ENCODE assay signal across 8 cellular contexts in the genomic region with DNA sequence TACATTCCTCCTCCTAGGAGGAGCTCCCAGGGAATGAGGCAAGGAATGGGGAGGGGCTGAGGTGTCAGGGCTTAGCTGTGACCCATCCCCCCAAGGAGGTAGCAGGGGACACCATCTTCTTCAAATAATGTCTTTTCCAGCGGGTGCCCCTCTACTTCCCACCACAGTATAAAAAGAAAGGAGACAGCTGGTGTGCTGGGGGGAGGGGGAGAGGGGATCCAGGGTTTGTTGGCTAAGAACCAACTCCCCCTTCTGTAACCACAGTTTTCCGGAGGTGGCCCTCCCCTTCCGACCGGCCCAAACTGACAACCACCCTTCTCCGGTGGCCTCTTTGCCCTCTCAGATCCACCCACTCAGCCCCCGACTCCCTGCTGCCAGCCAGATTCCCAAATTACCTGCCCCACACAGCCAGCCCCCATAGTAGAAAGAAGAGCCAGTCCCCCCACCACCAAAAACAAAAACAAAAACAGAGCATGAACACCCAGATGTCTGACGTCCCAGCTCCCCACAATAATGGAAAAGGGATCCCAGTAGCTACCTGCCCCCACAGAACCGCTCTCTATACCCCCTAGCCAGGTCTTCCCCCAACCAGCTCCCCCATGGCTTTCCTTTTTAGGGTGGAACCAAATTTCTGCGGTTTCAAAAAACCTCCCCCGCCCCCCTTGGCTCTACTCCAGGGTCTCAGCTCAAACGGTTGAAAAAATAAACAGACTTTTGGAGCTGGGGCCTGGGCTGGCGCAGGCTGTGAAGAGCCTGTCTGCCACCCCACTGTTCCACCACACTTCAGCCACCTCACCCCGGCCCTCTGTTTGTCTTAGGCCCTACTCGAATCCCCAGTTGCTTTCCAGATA. TPM values are rescaled to one million over a fixed set of nuclear protein-coding genes. Genes with fewer than 3 reads are reported as not detected.
A peak's percentile ranks its signal among the peaks of the same experiment; 100 is the strongest.
DNase-seq lines count a peak whose midpoint lies in the region; ATAC-seq and TF ChIP-seq lines count a peak whose summit lies in the region.

No MANE protein-coding gene starts in this region.

- ATAC-seq in memory B cell (ENCODE audit: low read depth) (no peak), HG03097 (IDR thresholded peaks at IDR 0.05; ENCODE audit: low FRiP score, unreplicated experiment) (no peak), HG02610 (IDR thresholded peaks at IDR 0.05; ENCODE audit: unreplicated experiment) (no peak)

- no peaks in the 10 kb centered on the region for H3K27me3 Mint-ChIP-seq in memory B cell

- no peak for TF ChIP-seq CTCF in colonic mucosa (IDR thresholded peaks at IDR 0.05)

- H3K4me1 ChIP-seq in colonic mucosa = peaks cover 4% of the 10 kb centered on the region

- H3K27ac ChIP-seq in colonic mucosa = peak overlapping the region; percentile 87

- H3K9ac ChIP-seq in colonic mucosa (ENCODE audit: low read depth in 2 of 2, low read length in 2 of 2) = peak overlapping the region; percentile 90 to 93

- H3K27me3 ChIP-seq in colonic mucosa = no peaks in the 10 kb centered on the region

- H3K36me3 ChIP-seq in colonic mucosa = no peaks in the 10 kb centered on the region

- DNase-seq in GM04503 (ENCODE audit: low read depth) = peak; percentile 36
- DNase-seq in NCI-H2196 treated with DMSO at 0.1 percent for 48 hours (lab: John Stamatoyannopoulos, UW; ENCODE audit: unreplicated experiment) = peak; percentile 36
- peak; percentile 48 to 50 for DNase-seq in activated CD4-positive, alpha-beta T cell treated with anti-CD3 and anti-CD28 coated beads for 24 hours (ENCODE audit: low read depth in 2 of 2)
- peak; percentile 73 for DNase-seq in colonic mucosa
- DNase-seq in memory B cell (ENCODE audit: low spot score in 2 of 2) = no peak
- DNase-seq in stimulated activated CD8-positive, alpha-beta memory T cell treated with anti-CD3 and anti-CD28 coated beads, Interleukin-7, amount 100 ng/mL, for 1 hour (ENCODE audit: low read depth in 2 of 2) = peak; percentile 54 to 56

- intact Hi-C loops in colonic mucosa (cut with DNase I) = no loop called here

- peaks cover 27% of the 10 kb centered on the region for H3K36me3 Mint-ChIP-seq in memory B cell

- no peaks in the 10 kb centered on the region for H3K9me3 ChIP-seq in colonic mucosa

- peaks cover 54% of the 10 kb centered on the region for H3K4me1 Mint-ChIP-seq in memory B cell

- no peaks in the 10 kb centered on the region for H3K9me3 Mint-ChIP-seq in memory B cell

- peak overlapping the region; percentile 91 for H3K27ac Mint-ChIP-seq in memory B cell

- H3K4me3 Mint-ChIP-seq in memory B cell = peak overlapping the region; percentile 86

- H3K4me3 ChIP-seq in colonic mucosa = peak overlapping the region; percentile 87

RNA-seq across cellular contexts. Expression of a gene that starts 2.1 kb away (rescaled TPM):
- 10 to 100 TPM; 91.9 to 92.6 TPM for total RNA-seq in colonic mucosa

RNA-seq across cellular contexts. Expression of a gene that starts 34.8 kb away (rescaled TPM):
- 1 to 10 TPM; 4.2 to 4.6 TPM for total RNA-seq in colonic mucosa

RNA-seq across cellular contexts. Expression of a gene that starts 42.1 kb away (rescaled TPM):
- 10 to 100 TPM; 42.5 to 56.0 TPM for total RNA-seq in colonic mucosa

RNA-seq across cellular contexts. Expression of a gene that starts 44.5 kb away (rescaled TPM):
- total RNA-seq in colonic mucosa = 100 to 1,000 TPM; 204 to 208 TPM

Comparison
In these comparisons a context has a peak if more than half of its experiments do, and no peak if none do; other contexts are left out.
1. DNase-seq: peak in GM04503 (single experiment), NCI-H2196 treated with DMSO at 0.1 percent for 48 hours (single experiment), activated CD4-positive, alpha-beta T cell treated with anti-CD3 and anti-CD28 coated beads for 24 hours (2 of 2), colonic mucosa (single experiment) and stimulated activated CD8-positive, alpha-beta memory T cell treated with anti-CD3 and anti-CD28 coated beads, Interleukin-7, amount 100 ng/mL, for 1 hour (2 of 2); none in memory B cell (0 of 2).